Comparison of ENCODE assay signal across 32 cellular contexts in the genomic region with DNA sequence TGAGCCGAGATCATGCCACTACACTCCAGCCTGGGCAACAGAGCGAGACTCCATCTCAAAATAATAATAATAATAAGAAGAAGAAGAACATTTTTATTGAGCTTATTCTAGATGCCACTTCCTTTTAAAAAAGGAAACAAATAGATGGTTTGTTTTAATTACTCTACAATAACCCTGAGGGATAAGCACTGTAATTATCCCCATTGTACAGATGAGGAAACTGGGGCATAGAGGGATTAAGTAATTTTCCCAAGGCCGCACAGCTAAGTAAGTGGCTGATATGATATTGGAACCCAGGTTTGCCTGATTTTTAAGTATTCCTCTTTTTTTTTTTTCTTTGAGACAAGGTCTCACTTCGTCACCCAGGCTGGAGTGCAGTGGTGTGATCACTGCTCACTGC.
"Had no signal": no experiment of that assay in that cellular context is flagged by ENCODE, and none has a peak within 500 bp of the region (broad histone marks: within the 10 kb centered on the region; RNA-seq: fewer than 3 reads in every experiment).

No MANE protein-coding gene starts in this region.

- H3K9ac ChIP-seq: neural progenitor cell, parathyroid adenoma had no signal

- H3K36me3 ChIP-seq: neural progenitor cell, ovary, suprapubic skin, transverse colon, upper lobe of right lung, uterus had no signal

- H3K9me3 Mint-ChIP-seq: naive thymus-derived CD4-positive, alpha-beta T cell; natural killer cell; nephron; neural progenitor cell; stimulated activated memory B cell treated with anti-CD40 and anti-IgM and Interleukin-4, amounts not matched to agents 10 μg/mL and 1 μg/mL and 100 μg/mL, for 72 hours; stimulated activated naive CD8-positive, alpha-beta T cell treated with anti-CD3 and anti-CD28 coated beads, Interleukin-15, amount 100 ng/mL, for 72 hours; type B pancreatic cell had no signal

- H3K4me2 ChIP-seq: neural progenitor cell, smooth muscle cell had no signal

- H3K79me2 ChIP-seq: parathyroid adenoma had no signal

- H3K9me3 ChIP-seq: ovary, psoas muscle, spleen, suprapubic skin, testis, tibial artery, transverse colon, upper lobe of right lung, uterus had no signal

- H3K4me1 ChIP-seq: neural progenitor cell, parathyroid adenoma, psoas muscle, spleen, suprapubic skin, testis, tibial artery, upper lobe of right lung, uterus had no signal

- H2AFZ ChIP-seq: neural progenitor cell, parathyroid adenoma had no signal

- H3K4me3 Mint-ChIP-seq: naive thymus-derived CD4-positive, alpha-beta T cell; natural killer cell; nephron; neural progenitor cell; stimulated activated memory B cell treated with anti-CD40 and anti-IgM and Interleukin-4, amounts not matched to agents 10 μg/mL and 1 μg/mL and 100 μg/mL, for 72 hours; stimulated activated naive CD8-positive, alpha-beta T cell treated with anti-CD3 and anti-CD28 coated beads, Interleukin-15, amount 100 ng/mL, for 72 hours; type B pancreatic cell had no signal

- ATAC-seq: naive thymus-derived CD4-positive, alpha-beta T cell; natural killer cell; psoas muscle; right cardiac atrium; sciatic nerve; stimulated activated memory B cell treated with anti-CD40 and anti-IgM and Interleukin-4, amounts not matched to agents 10 μg/mL and 1 μg/mL and 100 μg/mL, for 72 hours; stimulated activated naive CD8-positive, alpha-beta T cell treated with anti-CD3 and anti-CD28 coated beads, Interleukin-15, amount 100 ng/mL, for 72 hours; stimulated activated naive CD8-positive, alpha-beta T cell treated with anti-CD3 and anti-CD28 coated beads, Interleukin-15, Interleukin-2, amounts not matched to agents 100 U/mL and 50 U/mL, for 24 hours; upper lobe of right lung had no signal

- DNase-seq: naive thymus-derived CD4-positive, alpha-beta T cell; natural killer cell; occipital lobe; ovary; posterior cingulate gyrus; psoas muscle; right cardiac atrium; spleen; stimulated activated CD4-positive, alpha-beta T cell treated with anti-CD3 and anti-CD28 coated beads, Interleukin-12 subunit alpha, Interleukin-12 subunit beta, amount 100 ng/mL, for 4 hours; stimulated activated CD4-positive, alpha-beta T cell treated with anti-CD3 and anti-CD28 coated beads, Interleukin-1b, Interleukin-23, amount 100 ng/mL, for 48 hours; stimulated activated CD4-positive, alpha-beta T cell treated with anti-CD3 and anti-CD28 coated beads, Interleukin-4, amount 100 ng/mL, for 1 hour; stimulated activated CD4-positive, alpha-beta T cell treated with anti-CD3 and anti-CD28 coated beads, Interleukin-4, amount 100 ng/mL, for 4 hours; stimulated activated CD8-positive, alpha-beta memory T cell treated with anti-CD3 and anti-CD28 coated beads, Interleukin-4, amount 100 ng/mL, for 48 hours; stimulated activated naive CD4-positive, alpha-beta T cell; stimulated activated naive CD8-positive, alpha-beta T cell treated with anti-CD3 and anti-CD28 coated beads, Interleukin-15, amount 100 ng/mL, for 72 hours; stimulated activated naive CD8-positive, alpha-beta T cell treated with anti-CD3 and anti-CD28 coated beads, Interleukin-15, Interleukin-2, amounts not matched to agents 100 U/mL and 50 U/mL, for 24 hours; substantia nigra; testis; tibial artery; transverse colon; upper lobe of right lung; uterus had no signal

- H3K27me3 Mint-ChIP-seq: naive thymus-derived CD4-positive, alpha-beta T cell; progenitor cell of endocrine pancreas; stimulated activated memory B cell treated with anti-CD40 and anti-IgM and Interleukin-4, amounts not matched to agents 10 μg/mL and 1 μg/mL and 100 μg/mL, for 72 hours; stimulated activated naive CD8-positive, alpha-beta T cell treated with anti-CD3 and anti-CD28 coated beads, Interleukin-15, amount 100 ng/mL, for 72 hours; type B pancreatic cell had no signal

- H3K4me3 ChIP-seq: neural progenitor cell, ovary, psoas muscle, skin epidermis, smooth muscle cell, spleen, suprapubic skin, testis, tibial artery, transverse colon, upper lobe of right lung, uterus had no signal

- H3K36me3 Mint-ChIP-seq: natural killer cell, type B pancreatic cell had no signal

- H3K4me1 Mint-ChIP-seq: natural killer cell; nephron; neural progenitor cell; stimulated activated memory B cell treated with anti-CD40 and anti-IgM and Interleukin-4, amounts not matched to agents 10 μg/mL and 1 μg/mL and 100 μg/mL, for 72 hours; stimulated activated naive CD8-positive, alpha-beta T cell treated with anti-CD3 and anti-CD28 coated beads, Interleukin-15, amount 100 ng/mL, for 72 hours had no signal

- H3K27ac Mint-ChIP-seq: naive thymus-derived CD4-positive, alpha-beta T cell; natural killer cell; nephron; neural progenitor cell; stimulated activated memory B cell treated with anti-CD40 and anti-IgM and Interleukin-4, amounts not matched to agents 10 μg/mL and 1 μg/mL and 100 μg/mL, for 72 hours; stimulated activated naive CD8-positive, alpha-beta T cell treated with anti-CD3 and anti-CD28 coated beads, Interleukin-15, amount 100 ng/mL, for 72 hours; type B pancreatic cell had no signal

- H3K27ac ChIP-seq: neural progenitor cell, ovary, parathyroid adenoma, psoas muscle, skin epidermis, spleen, suprapubic skin, testis, tibial artery, upper lobe of right lung, uterus had no signal

- H3K27me3 ChIP-seq: neural progenitor cell, ovary, spleen, suprapubic skin, testis, tibial artery, transverse colon, upper lobe of right lung, uterus had no signal
